ENCODE assay signal across 10 cellular contexts in the genomic region with DNA sequence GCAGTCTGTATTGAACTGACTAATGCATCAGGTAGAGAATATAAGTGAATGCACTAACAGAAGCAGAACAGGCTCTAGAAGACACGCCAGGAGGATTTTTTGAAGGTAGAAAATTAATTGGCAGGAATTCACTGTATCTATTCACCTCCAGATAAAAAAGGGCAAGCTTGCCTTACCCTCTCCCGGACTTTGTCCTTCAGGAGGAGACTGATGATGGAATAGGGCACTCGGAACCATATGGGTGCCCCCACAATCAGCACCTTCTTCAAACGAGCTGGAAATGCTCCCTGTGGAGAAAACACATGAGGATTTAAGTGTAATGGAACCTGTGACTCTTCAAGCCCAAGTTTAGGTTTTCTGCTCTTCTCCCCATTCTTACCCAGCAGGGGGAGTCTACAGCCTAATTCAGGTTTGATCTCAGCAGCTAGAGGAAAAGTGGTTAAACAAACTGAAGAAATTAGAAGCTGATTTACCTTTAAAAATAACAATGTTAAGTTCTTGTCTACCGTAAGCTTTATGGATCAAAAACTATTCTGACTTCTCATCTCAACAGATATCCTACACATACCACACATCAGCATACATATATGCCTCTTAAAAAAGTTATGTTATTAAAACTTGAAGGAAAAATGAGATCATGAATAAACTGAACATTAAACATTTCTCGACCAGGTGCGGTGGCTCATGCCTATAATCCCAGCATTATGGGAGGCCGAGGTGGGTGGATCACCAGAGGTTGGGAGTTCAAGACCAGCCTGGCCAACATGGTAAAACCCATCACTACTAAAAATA. TPM values are rescaled to one million over a fixed set of nuclear protein-coding genes. Genes with fewer than 3 reads are reported as not detected.
DNase-seq lines count a peak whose midpoint lies in the region; ATAC-seq, FAIRE-seq and TF ChIP-seq lines count a peak whose summit lies in the region.
"Had no signal": no experiment of that assay in that cellular context is flagged by ENCODE, and none has a peak within 500 bp of the region (broad histone marks: within the 10 kb centered on the region; RNA-seq: fewer than 3 reads in every experiment).

No MANE protein-coding gene starts in this region.

- peak; percentile 76 for TF ChIP-seq CTCF in BE2C (IDR thresholded peaks at IDR 0.05; ENCODE audit: low read depth, low read length)
- peak; percentile 45; the same call in 1 of the 2 replicates for TF ChIP-seq CTCF in GM12875 (IDR thresholded peaks at IDR 0.05; ENCODE audit: borderline replicate concordance, insufficient read depth, low read depth, low read length)
- peak; percentile 69 for TF ChIP-seq CTCF in epithelial cell of esophagus (IDR thresholded peaks at IDR 0.05; ENCODE audit: insufficient read depth, low read depth, low read length, missing control alignments)
- peak; percentile 45 for TF ChIP-seq CTCF in psoas muscle (IDR thresholded peaks at IDR 0.05)

- WGBS in psoas muscle, 3 donors, result 71 to 75% (median 72%) methylated on average over 8 of the region's 8 CpGs

- H3K4me3 ChIP-seq in BE2C (ENCODE audit: low read depth, low read length), result no peak overlapping the region
- H3K4me3 ChIP-seq in GM12875 (ENCODE audit: low read depth, low read length), result no peak overlapping the region
- H3K4me3 ChIP-seq in epithelial cell of esophagus (ENCODE audit: low read length), result no peak overlapping the region
- H3K4me3 ChIP-seq in psoas muscle, result no peak overlapping the region
- H3K4me3 ChIP-seq: SJSA1 had no signal

- DNase-seq in BE2C, result no peak
- peak; percentile 66 for DNase-seq in RPMI8226
- peak; percentile 49 for DNase-seq in epithelial cell of esophagus (ENCODE audit: low read depth)
- no peak for DNase-seq in psoas muscle
- no peak for DNase-seq in H54 (ENCODE audit: insufficient read length, low spot score)

- H3K9me3 ChIP-seq in BE2C, result no peaks in the 10 kb centered on the region
- no peaks in the 10 kb centered on the region for H3K9me3 ChIP-seq in psoas muscle
- H3K9me3 ChIP-seq: neutrophil, SJSA1 had no signal

- ATAC-seq in psoas muscle, result peak in 1 of 4 donors; percentile 56
- no peak for ATAC-seq in GM21825 (IDR thresholded peaks at IDR 0.05; ENCODE audit: unreplicated experiment)
- no peak for ATAC-seq in GM21381 (IDR thresholded peaks at IDR 0.05; ENCODE audit: unreplicated experiment)

- H3K27me3 ChIP-seq in BE2C (no peaks in the 10 kb centered on the region), psoas muscle (ENCODE audit: insufficient read depth in 3 of 3, low read length in 2 of 3) (no peaks in the 10 kb centered on the region)
- H3K27me3 ChIP-seq: neutrophil, SJSA1 had no signal

- intact Hi-C loops in psoas muscle (cut with DNase I), result no loop called here

- H3K4me1 ChIP-seq in BE2C (no peaks in the 10 kb centered on the region), psoas muscle (no peaks in the 10 kb centered on the region)
- H3K4me1 ChIP-seq: SJSA1 had no signal

- FAIRE-seq in H54 (lab: Jason Lieb, UNC), result no peak

- TF ChIP-seq POLR2A in H54 (IDR thresholded peaks at IDR 0.05; ENCODE audit: low read depth, low read length), result no peak

- H3K36me3 ChIP-seq in BE2C (peaks cover 36% of the 10 kb centered on the region), psoas muscle (ENCODE audit: insufficient read depth in 1 of 2, low read depth in 1 of 2) (peaks cover 3 to 58% of the 10 kb centered on the region in 2 donors)

- no peak overlapping the region for H3K27ac ChIP-seq in psoas muscle
- H3K27ac ChIP-seq: neutrophil, SJSA1 had no signal

RNA-seq across cellular contexts. Expression of gene SIN3A, which starts 57.4 kb away (rescaled TPM):
- polyA plus RNA-seq in BE2C (2012; ENCODE audit: insufficient read depth, insufficient read length, low read depth), result 34.3 TPM
- 10 to 100 TPM; 21.7 to 35.5 (median 29.9) TPM for total RNA-seq in psoas muscle
- 1 to 10 TPM; 7.2 to 8.9 (median 8.8) TPM for polyA plus RNA-seq in psoas muscle

Comparison
In these comparisons a context has a peak if more than half of its experiments do, and no peak if none do; other contexts are left out.
1. DNase-seq: peak in RPMI8226 (single experiment) and epithelial cell of esophagus (single experiment); none in BE2C (single experiment), psoas muscle (0 of 2) and H54 (single experiment).
2. Peak in every context shown above with its lines, with median percentiles within 50 percentile points of each other: CTCF ChIP-seq.